25 cellular contexts compared by ENCODE assay signal in genomic region chr2:176662771-176663170, GRCh38.
"Had no signal": no experiment of that assay in that cellular context is flagged by ENCODE, and none has a peak within 500 bp of the region (broad histone marks: within the 10 kb centered on the region; RNA-seq: fewer than 3 reads in every experiment).

No MANE protein-coding gene starts in this region.

- H3K4me3 ChIP-seq: colonic mucosa, coronary artery, dorsolateral prefrontal cortex, esophagus muscularis mucosa, esophagus squamous epithelium, gastrocnemius medialis, gastroesophageal sphincter, heart left ventricle, heart right ventricle had no signal

- H3K4me1 ChIP-seq: colonic mucosa, esophagus muscularis mucosa, esophagus squamous epithelium, foreskin keratinocyte, gastrocnemius medialis, gastroesophageal sphincter had no signal

- H3K9me3 Mint-ChIP-seq: dendritic cell treated with granulocyte-macrophage colony-stimulating factor and Interleukin-4, amounts not matched to agents 40 ng/mL and 50 ng/mL, for 4 days; effector memory CD8-positive, alpha-beta T cell; endodermal cell had no signal

- H3K27ac Mint-ChIP-seq: dendritic cell treated with granulocyte-macrophage colony-stimulating factor and Interleukin-4, amounts not matched to agents 40 ng/mL and 50 ng/mL, for 4 days; effector memory CD8-positive, alpha-beta T cell had no signal

- H3K27ac ChIP-seq: colonic mucosa, coronary artery, dorsolateral prefrontal cortex, epithelial cell of prostate, esophagus muscularis mucosa, esophagus squamous epithelium, foreskin keratinocyte, gastrocnemius medialis, gastroesophageal sphincter, heart left ventricle, heart right ventricle had no signal

- H3K27me3 ChIP-seq: colonic mucosa had no signal

- H3K36me3 ChIP-seq: colonic mucosa, esophagus muscularis mucosa, esophagus squamous epithelium, gastrocnemius medialis, gastroesophageal sphincter, heart left ventricle, heart right ventricle had no signal

- ATAC-seq: effector memory CD8-positive, alpha-beta T cell; esophagus mucosa; foreskin keratinocyte; gastrocnemius medialis; gastroesophageal sphincter had no signal

- DNase-seq: colonic mucosa; cortex of kidney; dermis blood vessel endothelial cell; dorsolateral prefrontal cortex; effector CD4-positive, alpha-beta T cell; effector CD8-positive, alpha-beta T cell; effector memory CD4-positive, alpha-beta T cell; effector memory CD8-positive, alpha-beta T cell; endodermal cell; erythroblast; esophagus squamous epithelium; foreskin fibroblast; foreskin keratinocyte; foreskin melanocyte; gastrocnemius medialis; glutamatergic neuron; head of caudate nucleus had no signal

- H3K9me3 ChIP-seq: colonic mucosa, esophagus muscularis mucosa, esophagus squamous epithelium, gastrocnemius medialis, gastroesophageal sphincter, heart left ventricle, heart right ventricle had no signal

- H3K4me3 Mint-ChIP-seq: dendritic cell treated with granulocyte-macrophage colony-stimulating factor and Interleukin-4, amounts not matched to agents 40 ng/mL and 50 ng/mL, for 4 days; effector memory CD8-positive, alpha-beta T cell; endodermal cell had no signal
